ENCODE assay signal across 18 cellular contexts in the genomic region with DNA sequence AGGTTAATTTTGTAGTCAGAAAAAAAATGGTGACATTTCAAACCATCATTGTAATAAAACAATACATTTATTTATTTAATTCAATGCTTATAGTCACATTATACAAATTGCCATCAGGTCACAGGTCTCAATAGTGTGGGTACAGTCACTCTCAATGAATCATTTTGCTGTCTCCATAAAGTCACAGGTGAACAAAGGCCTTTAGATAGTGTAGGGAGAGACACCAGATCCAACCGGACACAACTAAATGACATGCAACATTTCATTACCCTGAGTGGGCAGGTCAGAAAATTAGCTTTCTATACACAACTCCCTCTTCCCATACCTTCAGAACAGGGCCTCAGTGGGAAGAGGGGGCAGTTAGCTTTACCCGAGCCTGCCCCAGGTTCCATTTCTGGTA.
A peak's percentile ranks its signal among the peaks of the same experiment; 100 is the strongest.
DNase-seq lines count a peak whose midpoint lies in the region; ATAC-seq and TF ChIP-seq lines count a peak whose summit lies in the region.
"Had no signal": no experiment of that assay in that cellular context is flagged by ENCODE, and none has a peak within 500 bp of the region (broad histone marks: within the 10 kb centered on the region; RNA-seq: fewer than 3 reads in every experiment).

No MANE protein-coding gene starts in this region.

- H3K27me3 ChIP-seq in Karpas-422 (ENCODE audit: low read length): no peaks in the 10 kb centered on the region

- H3K9ac ChIP-seq in Karpas-422 (ENCODE audit: low read length): no peak overlapping the region
- H3K9ac ChIP-seq: GM23248 had no signal

- H3K9me3 ChIP-seq in Karpas-422 (ENCODE audit: low read length) (no peaks in the 10 kb centered on the region), mucosa of descending colon (no peaks in the 10 kb centered on the region)
- H3K9me3 ChIP-seq: HAP-1 had no signal

- DNase-seq in Karpas-422 (peak; percentile 10), SW480 (ENCODE audit: low spot score) (peak; percentile 89), left colon (no peak), mucosa of descending colon (no peak), A172 (ENCODE audit: low spot score) (no peak)
- no peak for DNase-seq in activated naive CD4-positive, alpha-beta T cell treated with Interleukin-2 at 50 U/mL for 16 hours
- DNase-seq: 8988T; CD4-positive, alpha-beta memory T cell; COR-L47; DMS153; EL; GDM1; GM23248; HFFc6 had no signal

- ATAC-seq in left colon (peak; percentile 78), mucosa of descending colon (peak; percentile 88), HG03354 (IDR thresholded peaks at IDR 0.05; ENCODE audit: poor library complexity, severe bottlenecking, unreplicated experiment) (no peak), GM19324 (IDR thresholded peaks at IDR 0.05; ENCODE audit: low FRiP score, unreplicated experiment) (no peak)
- ATAC-seq: GM12878 had no signal

- no peak overlapping the region for H2AFZ ChIP-seq in Karpas-422 (ENCODE audit: low read length)
- H2AFZ ChIP-seq: GM23248 had no signal

- H3K4me3 ChIP-seq in Karpas-422 (ENCODE audit: low read length) (no peak overlapping the region), mucosa of descending colon (no peak overlapping the region)
- H3K4me3 ChIP-seq: GM12878, GM23248, HAP-1 had no signal

- H3K79me2 ChIP-seq in Karpas-422 (ENCODE audit: low read length): no peaks in the 10 kb centered on the region

- no peak for TF ChIP-seq CTCF in mucosa of descending colon (IDR thresholded peaks at IDR 0.05)

- H4K20me1 ChIP-seq in Karpas-422 (ENCODE audit: insufficient read depth, low read depth, low read length): no peaks in the 10 kb centered on the region

- H3K36me3 ChIP-seq in Karpas-422 (ENCODE audit: insufficient read depth, low read length): no peaks in the 10 kb centered on the region
- H3K36me3 ChIP-seq in mucosa of descending colon (ENCODE audit: low read depth): no peaks in the 10 kb centered on the region
- H3K36me3 ChIP-seq: HAP-1 had no signal

- no peak overlapping the region for H3K4me2 ChIP-seq in Karpas-422 (ENCODE audit: low read depth, low read length, poor library complexity, severe bottlenecking)

- no peaks in the 10 kb centered on the region for H3K4me1 ChIP-seq in Karpas-422 (ENCODE audit: low read length)
- H3K4me1 ChIP-seq in mucosa of descending colon (ENCODE audit: low read depth): peaks cover 2% of the 10 kb centered on the region

- intact Hi-C loops in left colon (cut with DNase I, micrococcal nuclease): no loop called here
- intact Hi-C loops in mucosa of descending colon (cut with DNase I, micrococcal nuclease): no loop called here

- no peaks in the 10 kb centered on the region for H3K9me2 ChIP-seq in Karpas-422 (replicated peaks; ENCODE audit: insufficient read depth, low read length)

- H3K27ac ChIP-seq in Karpas-422 (ENCODE audit: low read length): no peak overlapping the region
- H3K27ac ChIP-seq: GM23248 had no signal

Comparison
In these comparisons a context has a peak if more than half of its experiments do, and no peak if none do; other contexts are left out.
1. DNase-seq: peak in Karpas-422 (single experiment) and SW480 (single experiment); none in left colon (0 of 2), mucosa of descending colon (0 of 3), activated naive CD4-positive, alpha-beta T cell treated with Interleukin-2 at 50 U/mL for 16 hours (single experiment) and A172 (single experiment).
2. ATAC-seq: peak in left colon (single experiment) and mucosa of descending colon (single experiment); none in HG03354 (single experiment) and GM19324 (single experiment).